In the genomic region with DNA sequence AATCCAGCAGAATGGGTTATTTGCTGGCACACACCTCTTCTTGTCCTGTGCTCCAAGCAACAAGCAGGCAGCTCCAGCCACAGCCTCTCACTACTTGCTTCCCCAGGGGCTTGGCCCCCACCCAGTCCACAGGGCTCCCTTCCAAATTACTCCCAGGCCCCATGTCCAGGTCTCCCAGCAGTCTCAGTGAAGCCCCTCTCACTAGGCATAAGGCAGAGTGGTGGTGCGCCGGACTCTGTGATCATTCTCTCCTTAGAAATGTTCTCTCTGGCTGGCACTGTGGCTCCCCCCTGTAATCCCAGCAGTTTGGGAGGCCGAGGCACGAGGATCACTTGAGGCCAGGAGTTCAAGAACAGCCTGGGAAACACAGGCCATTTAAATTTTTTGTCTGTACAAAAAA, we compare ENCODE assay signal across 17 cellular contexts. TPM values are rescaled to one million over a fixed set of nuclear protein-coding genes. Genes with fewer than 3 reads are reported as not detected.
A peak's percentile ranks its signal among the peaks of the same experiment; 100 is the strongest.
DNase-seq lines count a peak whose midpoint lies in the region; ATAC-seq and TF ChIP-seq lines count a peak whose summit lies in the region.
"Had no signal": no experiment of that assay in that cellular context is flagged by ENCODE, and none has a peak within 500 bp of the region (broad histone marks: within the 10 kb centered on the region; RNA-seq: fewer than 3 reads in every experiment).

No MANE protein-coding gene starts in this region.

- H3K79me2 ChIP-seq in neural progenitor cell (ENCODE audit: low read depth), result no peaks in the 10 kb centered on the region

- no peaks in the 10 kb centered on the region for H3K36me3 ChIP-seq in neural progenitor cell
- H3K36me3 ChIP-seq in effector memory CD4-positive, alpha-beta T cell (ENCODE audit: control insufficient read depth, insufficient read depth, low read length), result no peaks in the 10 kb centered on the region
- H3K36me3 ChIP-seq: HAP-1 had no signal

- peaks cover 28% of the 10 kb centered on the region for H3K4me1 ChIP-seq in neural progenitor cell
- H3K4me1 ChIP-seq in effector memory CD4-positive, alpha-beta T cell (ENCODE audit: control insufficient read depth, insufficient read depth, low read length, poor library complexity, severe bottlenecking), result no peaks in the 10 kb centered on the region
- H3K4me1 ChIP-seq: HAP-1 had no signal

- H3K9me3 ChIP-seq in neural progenitor cell (ENCODE audit: low read depth), result no peaks in the 10 kb centered on the region
- H3K9me3 ChIP-seq in effector memory CD4-positive, alpha-beta T cell (ENCODE audit: control insufficient read depth, low read length), result no peaks in the 10 kb centered on the region
- H3K9me3 ChIP-seq: HAP-1, SK-N-SH had no signal

- H3K27me3 ChIP-seq in neural progenitor cell, result no peaks in the 10 kb centered on the region
- no peaks in the 10 kb centered on the region for H3K27me3 ChIP-seq in effector memory CD4-positive, alpha-beta T cell (replicated peaks; ENCODE audit: control insufficient read depth, insufficient read depth, low read length, poor library complexity, severe bottlenecking)

- no peaks in the 10 kb centered on the region for H4K20me1 ChIP-seq in neural progenitor cell (ENCODE audit: low read depth)

- H3K27ac ChIP-seq in neural progenitor cell, result no peak overlapping the region
- no peak overlapping the region for H3K27ac ChIP-seq in effector memory CD4-positive, alpha-beta T cell (ENCODE audit: insufficient read depth, low read length, poor library complexity, severe bottlenecking)
- H3K27ac ChIP-seq: RWPE1 had no signal

- H3K4me3 ChIP-seq in neural progenitor cell, result no peak overlapping the region
- H3K4me3 ChIP-seq in effector memory CD4-positive, alpha-beta T cell (ENCODE audit: insufficient read depth, low read depth, low read length, poor library complexity, severe bottlenecking), result no peak overlapping the region
- H3K4me3 ChIP-seq: HAP-1 had no signal

- ATAC-seq in Right ventricle myocardium superior (ENCODE audit: poor library complexity) (no peak), HG03280 (IDR thresholded peaks at IDR 0.05; ENCODE audit: unreplicated experiment) (no peak), GM19452 (IDR thresholded peaks at IDR 0.05; ENCODE audit: unreplicated experiment) (no peak)

- DNase-seq in Right ventricle myocardium superior, result peak; percentile 14
- no peak for DNase-seq in cardiac septum (ENCODE audit: low spot score)
- DNase-seq in neural progenitor cell (ENCODE audit: low spot score), result no peak
- no peak for DNase-seq in NCI-H748 treated with DMSO at 0.1 percent for 48 hours (lab: John Stamatoyannopoulos, UW)
- DNase-seq in effector memory CD4-positive, alpha-beta T cell, result no peak
- DNase-seq: DMS79 treated with DMSO at 0.1 percent for 48 hours, KBM-7, NCI-H1105 treated with DMSO at 0.1 percent for 48 hours, NCI-H1694 treated with DMSO at 0.1 percent for 48 hours, SIG-M5, SK-N-SH had no signal

- peaks cover 4% of the 10 kb centered on the region for H3K27me3 Mint-ChIP-seq in brain
- H3K27me3 Mint-ChIP-seq in neural progenitor cell (ENCODE audit: insufficient read depth, low read depth), result peaks cover 5% of the 10 kb centered on the region
- H3K27me3 Mint-ChIP-seq: B cell had no signal

- peak overlapping the region in 1 of 5 experiments; percentile 25 for H3K4me3 Mint-ChIP-seq in brain
- no peak overlapping the region for H3K4me3 Mint-ChIP-seq in neural progenitor cell
- H3K4me3 Mint-ChIP-seq: B cell had no signal

- H3K9ac ChIP-seq in neural progenitor cell, result no peak overlapping the region
- H3K9ac ChIP-seq: SK-N-SH had no signal

- H3K4me1 Mint-ChIP-seq in brain (peaks cover 55% of the 10 kb centered on the region), neural progenitor cell (peaks cover 62% of the 10 kb centered on the region)

- H3K4me2 ChIP-seq in neural progenitor cell, result no peak overlapping the region
- H3K4me2 ChIP-seq: SK-N-SH had no signal

- H3K36me3 Mint-ChIP-seq in brain (no peaks in the 10 kb centered on the region), neural progenitor cell (peaks cover 3% of the 10 kb centered on the region)

- intact Hi-C loops in Right ventricle myocardium superior (cut with DNase I) (no loop called here), cardiac septum (cut with DNase I) (no loop called here)

- TF ChIP-seq CTCF in brain (conservative IDR thresholded peaks at IDR 0.05), result no peak
- TF ChIP-seq CTCF in neural progenitor cell (IDR thresholded peaks at IDR 0.05), result no peak

- peaks cover 6% of the 10 kb centered on the region for H3F3A ChIP-seq in neural progenitor cell (ENCODE audit: low read depth)

- H2AFZ ChIP-seq in neural progenitor cell (replicated peaks), result no peak overlapping the region

- H3K9me3 Mint-ChIP-seq in brain, result peaks cover 0 to 10% (median 4%) of the 10 kb centered on the region in 5 experiments
- H3K9me3 Mint-ChIP-seq in neural progenitor cell, result peaks cover 5% of the 10 kb centered on the region

- H3K27ac Mint-ChIP-seq in brain, result peak overlapping the region; percentile 24 to 83 (median 75)
- H3K27ac Mint-ChIP-seq in neural progenitor cell, result peak overlapping the region; percentile 83
- H3K27ac Mint-ChIP-seq: B cell had no signal

RNA-seq across cellular contexts. Expression of gene ITM2C, which starts 26.0 kb away (rescaled TPM):
- 25.3 TPM for total RNA-seq in Right ventricle myocardium superior
- total RNA-seq in cardiac septum, result 18.4 TPM
- 519 TPM for polyA plus RNA-seq in brain (ENCODE audit: insufficient read depth, low read depth, low replicate concordance)
- total RNA-seq in neural progenitor cell (ENCODE audit: low replicate concordance), result 84.6 and 146 TPM in 2 replicates

RNA-seq across cellular contexts. Expression of gene GPR55, which starts 34.3 kb away (rescaled TPM):
- total RNA-seq in Right ventricle myocardium superior, result not detected
- total RNA-seq in cardiac septum, result not detected
- 0.08 TPM for polyA plus RNA-seq in brain (ENCODE audit: insufficient read depth, low read depth, low replicate concordance)
- total RNA-seq in neural progenitor cell (ENCODE audit: low replicate concordance), result not detected in 2 replicates
- polyA plus RNA-seq: SK-N-SH had no signal
